In genomic region chr19:35040826-35041547, GRCh38 we compare ENCODE assay signal across 1 cellular context.
TF ChIP-seq lines count a peak whose summit lies in the region.

No MANE protein-coding gene starts in this region.

TF ChIP-seq in HepG2, 621 proteins besides CTCF, POLR2A, EP300 and RAD21 (continued from another document and continues in another):
- TF ChIP-seq ZNF639 (CRISPR knock-in tag; conservative IDR thresholded peaks at IDR 0.05) (peak; percentile 77; the same call in 1 of the 2 replicates), JDP2 (CRISPR knock-in tag; IDR thresholded peaks at IDR 0.05; ENCODE audit: borderline replicate concordance) (no peak), ELK4 (CRISPR knock-in tag; IDR thresholded peaks at IDR 0.05; ENCODE audit: borderline replicate concordance) (no peak), MED8 (CRISPR knock-in tag; IDR thresholded peaks at IDR 0.05; ENCODE audit: insufficient replicate concordance) (peak; percentile 99), REL (CRISPR knock-in tag; conservative IDR thresholded peaks at IDR 0.05) (peak; percentile 72; the same call in 1 of the 2 replicates), ISX (CRISPR knock-in tag; conservative IDR thresholded peaks at IDR 0.05) (peak; percentile 25; the same call in 1 of the 2 replicates), ZMYM4 (CRISPR knock-in tag; IDR thresholded peaks at IDR 0.05) (peak; percentile 80), MLLT10 (CRISPR knock-in tag; IDR thresholded peaks at IDR 0.05) (no peak), CBX1 (IDR thresholded peaks at IDR 0.05; ENCODE audit: low read depth) (no peak), ATF1 (CRISPR knock-in tag; IDR thresholded peaks at IDR 0.05) (peak; percentile 64), FOXA1 (IDR thresholded peaks at IDR 0.05) (no peak), FOXA1 (CRISPR knock-in tag; IDR thresholded peaks at IDR 0.05) (peak; percentile 98), SETDB1 (CRISPR knock-in tag; IDR thresholded peaks at IDR 0.05; ENCODE audit: borderline replicate concordance) (no peak), ZNF354B (CRISPR knock-in tag; IDR thresholded peaks at IDR 0.05) (no peak), ZNF274 (CRISPR knock-in tag; IDR thresholded peaks at IDR 0.05) (peak; percentile 95), ZSCAN20 (CRISPR knock-in tag; IDR thresholded peaks at IDR 0.05; ENCODE audit: borderline replicate concordance) (no peak), ZKSCAN8 (CRISPR knock-in tag; IDR thresholded peaks at IDR 0.05; ENCODE audit: borderline replicate concordance) (peak; percentile 86), SMAD1 (CRISPR knock-in tag; IDR thresholded peaks at IDR 0.05; ENCODE audit: borderline replicate concordance, low read depth) (no peak), ZIK1 (CRISPR knock-in tag; IDR thresholded peaks at IDR 0.05; ENCODE audit: borderline replicate concordance, low read depth) (peak; percentile 91), ZNF430 (CRISPR knock-in tag; IDR thresholded peaks at IDR 0.05) (peak; percentile 52; the same call in 1 of the 2 replicates), ZNF878 (CRISPR knock-in tag; IDR thresholded peaks at IDR 0.05) (peak; percentile 93; the same call in 1 of the 2 replicates), HHEX (CRISPR knock-in tag; IDR thresholded peaks at IDR 0.05) (no peak), CREB3 (CRISPR knock-in tag; IDR thresholded peaks at IDR 0.05) (peak; percentile 64; the same call in 1 of the 2 replicates), SMC3 (IDR thresholded peaks at IDR 0.05; ENCODE audit: low read length) (no peak), MTF1 (CRISPR knock-in tag; IDR thresholded peaks at IDR 0.05) (no peak), HIC2 (CRISPR knock-in tag; IDR thresholded peaks at IDR 0.05; ENCODE audit: low read depth) (peak; percentile 99), SSRP1 (CRISPR knock-in tag; IDR thresholded peaks at IDR 0.05) (no peak), ZNF7 (CRISPR knock-in tag; IDR thresholded peaks at IDR 0.05) (no peak), EEA1 (CRISPR knock-in tag; IDR thresholded peaks at IDR 0.05; ENCODE audit: borderline replicate concordance) (0 out of 2 replicates have a peak, but pooled peaks have one; percentile 29), ZMAT3 (CRISPR knock-in tag; conservative IDR thresholded peaks at IDR 0.05) (peak; percentile 67; the same call in 1 of the 2 replicates), ZNF589 (CRISPR knock-in tag; conservative IDR thresholded peaks at IDR 0.05) (0 out of 2 replicates have a peak, but pooled peaks have one; percentile 51), ZBTB7B (CRISPR knock-in tag; IDR thresholded peaks at IDR 0.05) (peak; percentile 96), RFXANK (CRISPR knock-in tag; IDR thresholded peaks at IDR 0.05) (0 out of 2 replicates have a peak, but pooled peaks have one; percentile 46), NR3C1 (CRISPR knock-in tag; IDR thresholded peaks at IDR 0.05) (no peak), FOXO1 (CRISPR knock-in tag; IDR thresholded peaks at IDR 0.05) (peak; percentile 98), PLRG1 (conservative IDR thresholded peaks at IDR 0.05) (no peak), GATA4 (IDR thresholded peaks at IDR 0.05; ENCODE audit: borderline replicate concordance, low read depth) (peak; percentile 89), ZFX (CRISPR knock-in tag; IDR thresholded peaks at IDR 0.05; ENCODE audit: low read depth) (peak; percentile 87), TBP (CRISPR knock-in tag; IDR thresholded peaks at IDR 0.05) (no peak), ZNF550 (CRISPR knock-in tag; IDR thresholded peaks at IDR 0.05; ENCODE audit: borderline replicate concordance) (no peak), STAT5B (CRISPR knock-in tag; IDR thresholded peaks at IDR 0.05) (no peak), KLF15 (CRISPR knock-in tag; IDR thresholded peaks at IDR 0.05; ENCODE audit: borderline replicate concordance) (no peak), ZNF143 (CRISPR knock-in tag; IDR thresholded peaks at IDR 0.05) (peak; percentile 71), ZNF136 (CRISPR knock-in tag; IDR thresholded peaks at IDR 0.05; ENCODE audit: low read depth) (peak; percentile 93; the same call in 1 of the 2 replicates), ZNF350 (CRISPR knock-in tag; IDR thresholded peaks at IDR 0.05; ENCODE audit: borderline replicate concordance, low read depth) (no peak; the same call in none of the 2 replicates), RORA (CRISPR knock-in tag; IDR thresholded peaks at IDR 0.05) (no peak), BORCS8-MEF2B (CRISPR knock-in tag; IDR thresholded peaks at IDR 0.05) (peak; percentile 90)
- TF ChIP-seq, protein P1, sequence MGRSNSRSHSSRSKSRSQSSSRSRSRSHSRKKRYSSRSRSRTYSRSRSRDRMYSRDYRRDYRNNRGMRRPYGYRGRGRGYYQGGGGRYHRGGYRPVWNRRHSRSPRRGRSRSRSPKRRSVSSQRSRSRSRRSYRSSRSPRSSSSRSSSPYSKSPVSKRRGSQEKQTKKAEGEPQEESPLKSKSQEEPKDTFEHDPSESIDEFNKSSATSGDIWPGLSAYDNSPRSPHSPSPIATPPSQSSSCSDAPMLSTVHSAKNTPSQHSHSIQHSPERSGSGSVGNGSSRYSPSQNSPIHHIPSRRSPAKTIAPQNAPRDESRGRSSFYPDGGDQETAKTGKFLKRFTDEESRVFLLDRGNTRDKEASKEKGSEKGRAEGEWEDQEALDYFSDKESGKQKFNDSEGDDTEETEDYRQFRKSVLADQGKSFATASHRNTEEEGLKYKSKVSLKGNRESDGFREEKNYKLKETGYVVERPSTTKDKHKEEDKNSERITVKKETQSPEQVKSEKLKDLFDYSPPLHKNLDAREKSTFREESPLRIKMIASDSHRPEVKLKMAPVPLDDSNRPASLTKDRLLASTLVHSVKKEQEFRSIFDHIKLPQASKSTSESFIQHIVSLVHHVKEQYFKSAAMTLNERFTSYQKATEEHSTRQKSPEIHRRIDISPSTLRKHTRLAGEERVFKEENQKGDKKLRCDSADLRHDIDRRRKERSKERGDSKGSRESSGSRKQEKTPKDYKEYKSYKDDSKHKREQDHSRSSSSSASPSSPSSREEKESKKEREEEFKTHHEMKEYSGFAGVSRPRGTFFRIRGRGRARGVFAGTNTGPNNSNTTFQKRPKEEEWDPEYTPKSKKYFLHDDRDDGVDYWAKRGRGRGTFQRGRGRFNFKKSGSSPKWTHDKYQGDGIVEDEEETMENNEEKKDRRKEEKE (IDR thresholded peaks at IDR 0.05) = no peak
- TF ChIP-seq, protein P2, sequence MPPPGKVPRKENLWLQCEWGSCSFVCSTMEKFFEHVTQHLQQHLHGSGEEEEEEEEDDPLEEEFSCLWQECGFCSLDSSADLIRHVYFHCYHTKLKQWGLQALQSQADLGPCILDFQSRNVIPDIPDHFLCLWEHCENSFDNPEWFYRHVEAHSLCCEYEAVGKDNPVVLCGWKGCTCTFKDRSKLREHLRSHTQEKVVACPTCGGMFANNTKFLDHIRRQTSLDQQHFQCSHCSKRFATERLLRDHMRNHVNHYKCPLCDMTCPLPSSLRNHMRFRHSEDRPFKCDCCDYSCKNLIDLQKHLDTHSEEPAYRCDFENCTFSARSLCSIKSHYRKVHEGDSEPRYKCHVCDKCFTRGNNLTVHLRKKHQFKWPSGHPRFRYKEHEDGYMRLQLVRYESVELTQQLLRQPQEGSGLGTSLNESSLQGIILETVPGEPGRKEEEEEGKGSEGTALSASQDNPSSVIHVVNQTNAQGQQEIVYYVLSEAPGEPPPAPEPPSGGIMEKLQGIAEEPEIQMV (CRISPR knock-in tag; IDR thresholded peaks at IDR 0.05; ENCODE audit: low read depth) = peak; percentile 91; the same call in 1 of the 2 replicates
- TF ChIP-seq, protein P3, sequence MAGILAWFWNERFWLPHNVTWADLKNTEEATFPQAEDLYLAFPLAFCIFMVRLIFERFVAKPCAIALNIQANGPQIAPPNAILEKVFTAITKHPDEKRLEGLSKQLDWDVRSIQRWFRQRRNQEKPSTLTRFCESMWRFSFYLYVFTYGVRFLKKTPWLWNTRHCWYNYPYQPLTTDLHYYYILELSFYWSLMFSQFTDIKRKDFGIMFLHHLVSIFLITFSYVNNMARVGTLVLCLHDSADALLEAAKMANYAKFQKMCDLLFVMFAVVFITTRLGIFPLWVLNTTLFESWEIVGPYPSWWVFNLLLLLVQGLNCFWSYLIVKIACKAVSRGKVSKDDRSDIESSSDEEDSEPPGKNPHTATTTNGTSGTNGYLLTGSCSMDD (CRISPR knock-in tag; IDR thresholded peaks at IDR 0.05) = no peak
- TF ChIP-seq, protein P4, sequence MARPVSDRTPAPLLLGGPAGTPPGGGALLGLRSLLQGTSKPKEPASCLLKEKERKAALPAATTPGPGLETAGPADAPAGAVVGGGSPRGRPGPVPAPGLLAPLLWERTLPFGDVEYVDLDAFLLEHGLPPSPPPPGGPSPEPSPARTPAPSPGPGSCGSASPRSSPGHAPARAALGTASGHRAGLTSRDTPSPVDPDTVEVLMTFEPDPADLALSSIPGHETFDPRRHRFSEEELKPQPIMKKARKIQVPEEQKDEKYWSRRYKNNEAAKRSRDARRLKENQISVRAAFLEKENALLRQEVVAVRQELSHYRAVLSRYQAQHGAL (CRISPR knock-in tag; IDR thresholded peaks at IDR 0.05; ENCODE audit: not compliant biosample characterization) = peak; percentile 49
- TF ChIP-seq, protein P5, sequence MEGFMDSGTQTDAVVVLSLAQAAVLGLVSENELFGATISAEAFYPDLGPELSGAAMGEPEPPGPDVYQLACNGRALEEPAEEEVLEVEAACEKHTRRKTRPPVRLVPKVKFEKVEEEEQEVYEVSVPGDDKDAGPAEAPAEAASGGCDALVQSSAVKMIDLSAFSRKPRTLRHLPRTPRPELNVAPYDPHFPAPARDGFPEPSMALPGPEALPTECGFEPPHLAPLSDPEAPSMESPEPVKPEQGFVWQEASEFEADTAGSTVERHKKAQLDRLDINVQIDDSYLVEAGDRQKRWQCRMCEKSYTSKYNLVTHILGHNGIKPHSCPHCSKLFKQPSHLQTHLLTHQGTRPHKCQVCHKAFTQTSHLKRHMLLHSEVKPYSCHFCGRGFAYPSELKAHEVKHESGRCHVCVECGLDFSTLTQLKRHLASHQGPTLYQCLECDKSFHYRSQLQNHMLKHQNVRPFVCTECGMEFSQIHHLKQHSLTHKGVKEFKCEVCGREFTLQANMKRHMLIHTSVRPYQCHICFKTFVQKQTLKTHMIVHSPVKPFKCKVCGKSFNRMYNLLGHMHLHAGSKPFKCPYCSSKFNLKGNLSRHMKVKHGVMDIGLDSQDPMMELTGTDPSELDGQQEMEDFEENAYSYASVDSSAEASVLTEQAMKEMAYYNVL (CRISPR knock-in tag; IDR thresholded peaks at IDR 0.05; ENCODE audit: borderline replicate concordance) = peak; percentile 97
- TF ChIP-seq, protein P6, sequence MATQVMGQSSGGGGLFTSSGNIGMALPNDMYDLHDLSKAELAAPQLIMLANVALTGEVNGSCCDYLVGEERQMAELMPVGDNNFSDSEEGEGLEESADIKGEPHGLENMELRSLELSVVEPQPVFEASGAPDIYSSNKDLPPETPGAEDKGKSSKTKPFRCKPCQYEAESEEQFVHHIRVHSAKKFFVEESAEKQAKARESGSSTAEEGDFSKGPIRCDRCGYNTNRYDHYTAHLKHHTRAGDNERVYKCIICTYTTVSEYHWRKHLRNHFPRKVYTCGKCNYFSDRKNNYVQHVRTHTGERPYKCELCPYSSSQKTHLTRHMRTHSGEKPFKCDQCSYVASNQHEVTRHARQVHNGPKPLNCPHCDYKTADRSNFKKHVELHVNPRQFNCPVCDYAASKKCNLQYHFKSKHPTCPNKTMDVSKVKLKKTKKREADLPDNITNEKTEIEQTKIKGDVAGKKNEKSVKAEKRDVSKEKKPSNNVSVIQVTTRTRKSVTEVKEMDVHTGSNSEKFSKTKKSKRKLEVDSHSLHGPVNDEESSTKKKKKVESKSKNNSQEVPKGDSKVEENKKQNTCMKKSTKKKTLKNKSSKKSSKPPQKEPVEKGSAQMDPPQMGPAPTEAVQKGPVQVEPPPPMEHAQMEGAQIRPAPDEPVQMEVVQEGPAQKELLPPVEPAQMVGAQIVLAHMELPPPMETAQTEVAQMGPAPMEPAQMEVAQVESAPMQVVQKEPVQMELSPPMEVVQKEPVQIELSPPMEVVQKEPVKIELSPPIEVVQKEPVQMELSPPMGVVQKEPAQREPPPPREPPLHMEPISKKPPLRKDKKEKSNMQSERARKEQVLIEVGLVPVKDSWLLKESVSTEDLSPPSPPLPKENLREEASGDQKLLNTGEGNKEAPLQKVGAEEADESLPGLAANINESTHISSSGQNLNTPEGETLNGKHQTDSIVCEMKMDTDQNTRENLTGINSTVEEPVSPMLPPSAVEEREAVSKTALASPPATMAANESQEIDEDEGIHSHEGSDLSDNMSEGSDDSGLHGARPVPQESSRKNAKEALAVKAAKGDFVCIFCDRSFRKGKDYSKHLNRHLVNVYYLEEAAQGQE (IDR thresholded peaks at IDR 0.05; ENCODE audit: borderline replicate concordance in 1 of 2, low read depth in 1 of 2, low read length in 2 of 2) = 0 out of 4 replicates have a peak, but pooled peaks of 1 of the 2 experiments have one; percentile 31
